1 cellular context compared by ENCODE assay signal in the genomic region with DNA sequence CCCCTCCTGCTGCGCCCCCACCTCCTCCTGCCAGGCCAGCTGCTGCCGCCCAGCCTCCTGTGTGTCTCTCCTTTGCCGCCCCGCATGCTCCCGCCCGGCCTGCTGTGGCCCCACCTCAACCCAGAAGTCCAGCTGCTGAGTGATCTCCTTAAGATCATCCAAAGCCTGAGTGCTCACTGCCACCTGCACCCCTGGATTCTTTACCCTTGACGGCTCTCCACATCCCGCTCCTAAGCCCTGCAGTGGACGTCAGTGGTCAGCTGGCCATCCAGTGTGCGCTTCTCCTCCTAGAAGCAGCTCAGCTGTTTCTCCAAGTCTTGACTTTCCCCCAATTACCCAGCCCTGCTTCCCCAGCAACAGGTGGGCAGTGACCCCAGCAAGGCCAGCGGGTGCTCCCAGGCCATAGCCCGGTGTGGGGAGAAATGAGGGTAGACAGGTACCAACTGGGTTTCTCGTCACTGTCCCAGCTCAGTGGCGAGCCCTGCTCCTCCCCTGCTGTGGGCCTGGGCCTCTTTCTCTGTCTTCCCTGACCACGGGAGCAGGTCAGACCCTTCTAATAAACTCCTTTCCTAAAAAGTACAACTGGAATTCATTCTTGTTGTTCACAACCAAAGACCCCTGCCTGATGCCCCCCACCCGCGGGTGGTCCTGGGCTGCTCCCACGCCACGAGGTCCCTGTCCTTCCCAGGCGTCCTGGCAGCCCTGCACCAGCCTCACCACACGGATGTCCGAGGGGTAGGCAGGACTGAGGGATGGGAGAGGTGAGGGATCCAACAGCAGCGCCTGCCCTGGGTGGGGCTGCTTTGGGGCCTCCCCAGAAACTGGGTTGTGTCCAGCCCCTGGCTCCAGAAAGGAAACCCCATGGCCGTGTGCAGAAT.
TF ChIP-seq lines count a peak whose summit lies in the region.

No MANE protein-coding gene starts in this region.

TF ChIP-seq in H1, 55 proteins besides CTCF, POLR2A, EP300 and RAD21:
- TF ChIP-seq, protein P1, sequence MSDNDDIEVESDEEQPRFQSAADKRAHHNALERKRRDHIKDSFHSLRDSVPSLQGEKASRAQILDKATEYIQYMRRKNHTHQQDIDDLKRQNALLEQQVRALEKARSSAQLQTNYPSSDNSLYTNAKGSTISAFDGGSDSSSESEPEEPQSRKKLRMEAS (IDR thresholded peaks at IDR 0.05) = no peak
- TF ChIP-seq HDAC6 (IDR thresholded peaks at IDR 0.05; ENCODE audit: low read depth, low read length) (no peak), SUZ12 (IDR thresholded peaks at IDR 0.05; ENCODE audit: low read length) (no peak), KDM1A (IDR thresholded peaks at IDR 0.05; ENCODE audit: borderline replicate concordance, low read length) (no peak), JUN (IDR thresholded peaks at IDR 0.05; ENCODE audit: low read depth, low read length) (no peak), TAF7 (optimal IDR thresholded peaks at IDR 0.05; ENCODE audit: borderline replicate concordance, low read depth, low read length) (no peak), RNF2 (IDR thresholded peaks at IDR 0.05; ENCODE audit: borderline replicate concordance, low read depth, low read length, missing control alignments, poor library complexity, severe bottlenecking) (no peak), RXRA (IDR thresholded peaks at IDR 0.05; ENCODE audit: insufficient read depth, low read depth, low read length) (no peak), TAF1 (IDR thresholded peaks at IDR 0.05; ENCODE audit: low read depth, low read length) (no peak)
